ENCODE assay signal across 19 cellular contexts in genomic region chr10:36759111-36759805, GRCh38.
DNase-seq lines count a peak whose midpoint lies in the region; ATAC-seq, FAIRE-seq and TF ChIP-seq lines count a peak whose summit lies in the region.
"Had no signal": no experiment of that assay in that cellular context is flagged by ENCODE, and none has a peak within 500 bp of the region (broad histone marks: within the 10 kb centered on the region; RNA-seq: fewer than 3 reads in every experiment).

No MANE protein-coding gene starts in this region.

- H4K20me1 ChIP-seq in osteoblast (ENCODE audit: insufficient read depth, low read length), result no peaks in the 10 kb centered on the region

- H3K4me2 ChIP-seq in osteoblast (ENCODE audit: insufficient read depth, low read length), result peak overlapping the region; percentile 14
- H3K4me2 ChIP-seq: hepatocyte had no signal

- H3K27ac ChIP-seq in Panc1 (ENCODE audit: low read length), result no peak overlapping the region
- peak overlapping the region; percentile 15 for H3K27ac ChIP-seq in osteoblast (ENCODE audit: low read depth, low read length)
- H3K27ac ChIP-seq: hepatocyte, left ventricle myocardium inferior, SK-N-MC, vagina, VCaP had no signal

- no peaks in the 10 kb centered on the region for H3K27me3 ChIP-seq in Panc1 (ENCODE audit: control insufficient read depth, insufficient read depth, low read length)
- no peaks in the 10 kb centered on the region for H3K27me3 ChIP-seq in osteoblast (ENCODE audit: insufficient read depth, low read length)
- H3K27me3 ChIP-seq: hepatocyte, vagina had no signal

- no peaks in the 10 kb centered on the region for H3K79me2 ChIP-seq in osteoblast (ENCODE audit: insufficient read depth, low read length)
- H3K79me2 ChIP-seq: hepatocyte had no signal

- POLR2A ChIA-PET in Panc1 (lab: Charles Lee), result no interaction called here

- CTCF ChIA-PET in Panc1 (lab: Charles Lee), result no interaction called here

- intact Hi-C loops in Panc1 (cut with micrococcal nuclease; ENCODE audit: unreplicated experiment), result no loop called here

- BruUV-seq in Panc1 (replicated peaks; lab: Mats Ljungman, UMichigan), result no TSS peak

- H3K36me3 ChIP-seq in Panc1 (ENCODE audit: control insufficient read depth, insufficient read depth, low read length), result no peaks in the 10 kb centered on the region
- no peaks in the 10 kb centered on the region for H3K36me3 ChIP-seq in osteoblast (ENCODE audit: insufficient read depth, low read length)
- H3K36me3 ChIP-seq: left ventricle myocardium inferior, vagina had no signal

- H3K4me1 ChIP-seq in Panc1 (ENCODE audit: control insufficient read depth, insufficient read depth, low read length) (no peaks in the 10 kb centered on the region), osteoblast (ENCODE audit: insufficient read depth, low read length) (peaks cover 15% of the 10 kb centered on the region)
- H3K4me1 ChIP-seq: left ventricle myocardium inferior, vagina had no signal

- H3K9me3 ChIP-seq in Panc1 (ENCODE audit: control insufficient read depth, insufficient read depth, low read depth, low read length), result no peaks in the 10 kb centered on the region
- H3K9me3 ChIP-seq in osteoblast (ENCODE audit: low read depth, low read length), result no peaks in the 10 kb centered on the region
- H3K9me3 ChIP-seq: left ventricle myocardium inferior, vagina had no signal

- peak; percentile 17 for DNase-seq in Daoy (ENCODE audit: low read depth)
- peak; percentile 28 for DNase-seq in Panc1 (ENCODE audit: low read depth, low spot score)
- peak; percentile 93 for DNase-seq in osteoblast (ENCODE audit: insufficient read length, low spot score, missing footprints)
- no peak for DNase-seq in DMS79 (lab: John Stamatoyannopoulos, UW)
- DNase-seq: Calu3; left ventricle myocardium inferior; NK-92 treated with Interleukin-12 subunit alpha and Interleukin-12 subunit beta, amount 100 ng/mL, for 24 hours; right cardiac atrium; stimulated activated naive CD8-positive, alpha-beta T cell treated with anti-CD3 and anti-CD28 coated beads, Interleukin-15, Interleukin-2, amounts not matched to agents 100 U/mL and 50 U/mL, for 24 hours had no signal

- H2AFZ ChIP-seq in osteoblast (ENCODE audit: low read length), result no peak overlapping the region
- H2AFZ ChIP-seq: hepatocyte had no signal

- TF ChIP-seq CTCF in Panc1 (IDR thresholded peaks at IDR 0.05), result no peak
- TF ChIP-seq CTCF in osteoblast (IDR thresholded peaks at IDR 0.05; ENCODE audit: extremely low read depth, low read depth, low read length), result no peak

- H3K4me3 ChIP-seq in Panc1 (ENCODE audit: low read depth in 2 of 2, low read length in 2 of 2) (no peak overlapping the region), osteoblast (ENCODE audit: insufficient read depth, low read length) (no peak overlapping the region)
- H3K4me3 ChIP-seq: hepatocyte, left ventricle myocardium inferior, SK-N-MC, vagina had no signal

- FAIRE-seq in endometrium (lab: Jason Lieb, UNC), result peak; percentile 12

- ATAC-seq in Panc1 (no peak), HG03521 (IDR thresholded peaks at IDR 0.05; ENCODE audit: unreplicated experiment) (no peak), GM21360 (IDR thresholded peaks at IDR 0.05; ENCODE audit: unreplicated experiment) (no peak), GM21529 (IDR thresholded peaks at IDR 0.05; ENCODE audit: unreplicated experiment) (no peak)
- ATAC-seq: HCT116; natural killer cell treated with Interleukin-12 subunit alpha and Interleukin-12 subunit beta and Interleukin-15 and Interleukin-18, amount 100 ng/mL, for 72 hours; right cardiac atrium; stimulated activated naive CD8-positive, alpha-beta T cell treated with anti-CD3 and anti-CD28 coated beads, Interleukin-15, Interleukin-2, amounts not matched to agents 100 U/mL and 50 U/mL, for 24 hours had no signal

- in situ Hi-C loops in Panc1 (cut with HindIII; ENCODE audit: low pct_unique_long_range_greater_than_20kb, low sequenced_read_pairs), result no loop called here
